12 cellular contexts compared by ENCODE assay signal in the genomic region with DNA sequence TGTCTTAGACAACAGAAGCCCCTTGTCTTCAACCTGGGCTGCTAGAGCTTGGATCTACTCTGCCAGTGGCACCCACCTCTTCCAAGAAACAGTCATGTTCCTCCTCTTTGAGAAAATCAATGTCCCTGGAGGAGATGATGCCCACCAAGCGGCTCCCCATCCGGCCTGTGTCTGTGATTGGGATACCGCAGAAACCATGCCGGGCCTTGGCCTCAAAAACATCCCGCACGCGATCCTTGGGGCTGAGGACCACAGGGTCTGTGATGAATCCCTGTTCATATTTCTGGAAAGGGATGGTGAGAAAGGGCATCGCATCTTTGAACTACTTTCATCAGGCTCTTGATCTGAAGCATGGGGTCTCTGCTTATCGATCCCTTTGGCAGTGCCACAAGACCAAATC. TPM values are rescaled to one million over a fixed set of nuclear protein-coding genes. Genes with fewer than 3 reads are reported as not detected.
A peak's percentile ranks its signal among the peaks of the same experiment; 100 is the strongest.
DNase-seq lines count a peak whose midpoint lies in the region; ATAC-seq and TF ChIP-seq lines count a peak whose summit lies in the region.
"Had no signal": no experiment of that assay in that cellular context is flagged by ENCODE, and none has a peak within 500 bp of the region (broad histone marks: within the 10 kb centered on the region; RNA-seq: fewer than 3 reads in every experiment).

No MANE protein-coding gene starts in this region.

- TF ChIP-seq CTCF in fibroblast of lung (conservative IDR thresholded peaks at IDR 0.05 in 1 of 2, IDR thresholded peaks at IDR 0.05 in 1 of 2; ENCODE audit: low read depth in 1 of 2, low read length in 2 of 2) (no peak), stomach (IDR thresholded peaks at IDR 0.05) (no peak)

- peaks cover 9 to 44% of the 10 kb centered on the region in 2 donors for H3K36me3 Mint-ChIP-seq in activated T-cell treated with anti-CD3 and anti-CD28 coated beads, Interleukin-2, amount 50 U/mL, for 72 hours (ENCODE audit: insufficient read depth in 2 of 2)

- 96 to 97% (median 96%) methylated on average over 9 of the region's 9 CpGs for WGBS in stomach, 5 donors

- ATAC-seq in activated T-cell treated with anti-CD3 and anti-CD28 coated beads, Interleukin-2, amount 50 U/mL, for 72 hours (replicated peaks in 1 of 2), result no peak
- ATAC-seq in GM19324 (IDR thresholded peaks at IDR 0.05; ENCODE audit: low FRiP score, unreplicated experiment), result no peak
- ATAC-seq: left ventricle myocardium superior had no signal

- H3K4me2 ChIP-seq in fibroblast of lung (ENCODE audit: extremely low read depth, insufficient read depth, low read length), result peak overlapping the region; percentile 71

- H3K27ac ChIP-seq in fibroblast of lung (ENCODE audit: insufficient read depth, low read length), result no peak overlapping the region
- H3K27ac ChIP-seq in stomach, result peak overlapping the region in 4 of 5 donors; percentile 90 to 98 (median 96)

- H3K9me3 Mint-ChIP-seq in activated T-cell treated with anti-CD3 and anti-CD28 coated beads, Interleukin-2, amount 50 U/mL, for 72 hours, result no peaks in the 10 kb centered on the region

- peak overlapping the region in 1 of 4 experiments; percentile 88 for H3K4me3 ChIP-seq in fibroblast of lung (replicated peaks in 1 of 4; ENCODE audit: control extremely low read depth in 1 of 4, insufficient read depth in 1 of 4, low read depth in 3 of 4, low read length in 4 of 4)
- H3K4me3 ChIP-seq in stomach, result no peak overlapping the region

- peaks cover 44% of the 10 kb centered on the region for H3K79me2 ChIP-seq in fibroblast of lung (ENCODE audit: control insufficient read depth, insufficient read depth, low read length)

- peak overlapping the region; percentile 95 to 96 for H3K4me3 Mint-ChIP-seq in activated T-cell treated with anti-CD3 and anti-CD28 coated beads, Interleukin-2, amount 50 U/mL, for 72 hours

- H3K36me3 ChIP-seq in fibroblast of lung (ENCODE audit: control insufficient read depth, insufficient read depth, low read length) (peaks cover 39% of the 10 kb centered on the region), stomach (peaks cover 53 to 77% (median 74%) of the 10 kb centered on the region in 4 donors)

- H3K4me1 ChIP-seq in fibroblast of lung (ENCODE audit: control insufficient read depth, extremely low read depth, insufficient read depth, low read length) (peaks cover 9% of the 10 kb centered on the region), stomach (peaks cover 21 to 69% (median 51%) of the 10 kb centered on the region in 4 donors)

- TF ChIP-seq POLR2A in Raji (IDR thresholded peaks at IDR 0.05; ENCODE audit: insufficient read depth, low read depth, low read length) (peak; percentile 58), stomach (IDR thresholded peaks at IDR 0.05) (no peak)

- H3K9ac ChIP-seq in fibroblast of lung (ENCODE audit: insufficient read depth, low read length), result no peak overlapping the region

- H3K27me3 Mint-ChIP-seq in activated T-cell treated with anti-CD3 and anti-CD28 coated beads, Interleukin-2, amount 50 U/mL, for 72 hours (ENCODE audit: low read depth), result no peaks in the 10 kb centered on the region

- intact Hi-C loops in stomach (cut with DNase I; ENCODE audit: low total_unique reads), result no loop called here

- no peaks in the 10 kb centered on the region for H4K20me1 ChIP-seq in fibroblast of lung (ENCODE audit: control insufficient read depth, extremely low read depth, insufficient read depth, low read length)

- no peak for TF ChIP-seq EP300 in stomach (IDR thresholded peaks at IDR 0.05)

- H2AFZ ChIP-seq in fibroblast of lung (ENCODE audit: low read length), result no peak overlapping the region

- H3K4me1 Mint-ChIP-seq in activated T-cell treated with anti-CD3 and anti-CD28 coated beads, Interleukin-2, amount 50 U/mL, for 72 hours (ENCODE audit: low read depth), result peaks cover 78% of the 10 kb centered on the region

- DNase-seq in activated T-cell treated with anti-CD3 and anti-CD28 coated beads, Interleukin-2, amount 50 U/mL, for 72 hours, result no peak
- no peak for DNase-seq in activated T-cell treated with anti-CD3 and anti-CD28 coated beads, Interleukin-2, amount 50 U/mL, for 1 hour
- DNase-seq in fibroblast of lung (ENCODE audit: low read depth in 2 of 2) (no peak), stomach (no peak), HCEC 1CT (no peak), OCI-M2 (lab: John Stamatoyannopoulos, UW; ENCODE audit: unreplicated experiment) (no peak)
- DNase-seq: AML-193; erythroblast; left ventricle myocardium superior; stimulated activated naive CD4-positive, alpha-beta T cell treated with Interleukin-2 at 50 U/mL for 16 hours had no signal

- H3K9me3 ChIP-seq in fibroblast of lung (ENCODE audit: control insufficient read depth, insufficient read depth, low read depth, low read length), result no peaks in the 10 kb centered on the region
- no peaks in the 10 kb centered on the region for H3K9me3 ChIP-seq in stomach

- no peaks in the 10 kb centered on the region for H3K27me3 ChIP-seq in fibroblast of lung (ENCODE audit: control insufficient read depth, insufficient read depth, low read length)
- no peaks in the 10 kb centered on the region for H3K27me3 ChIP-seq in stomach

- peak overlapping the region; percentile 95 for H3K27ac Mint-ChIP-seq in activated T-cell treated with anti-CD3 and anti-CD28 coated beads, Interleukin-2, amount 50 U/mL, for 72 hours

RNA-seq across cellular contexts. Expression of gene IMPDH2, which starts 1.6 kb away (rescaled TPM):
- 100 to 1,000 TPM; 490 to 562 TPM for total RNA-seq in activated T-cell treated with anti-CD3 and anti-CD28 coated beads, Interleukin-2, amount 50 U/mL, for 72 hours
- 448 and 560 TPM in 2 replicates for total RNA-seq in fibroblast of lung
- polyA plus RNA-seq in fibroblast of lung, result 187 and 203 TPM in 2 replicates
- polyA plus RNA-seq in fibroblast of lung (2012), result 209 and 210 TPM in 2 replicates
- polyA minus RNA-seq in fibroblast of lung (ENCODE audit: low replicate concordance), result 274 and 472 TPM in 2 replicates
- total RNA-seq in stomach, result 100 to 1,000 TPM in 3 of 5 donors, 10 to 100 TPM in 2; 50.4 to 159 (median 107) TPM
- 100 to 1,000 TPM in 2 of 3 donors, 10 to 100 TPM in 1; 90.9 to 156 (median 107) TPM for polyA plus RNA-seq in stomach

RNA-seq across cellular contexts. Expression of gene NDUFAF3, which starts 5.7 kb away (rescaled TPM):
- 10 to 100 TPM; 31.9 to 35.1 TPM for total RNA-seq in activated T-cell treated with anti-CD3 and anti-CD28 coated beads, Interleukin-2, amount 50 U/mL, for 72 hours
- total RNA-seq in fibroblast of lung (71.1 and 113 TPM in 2 replicates), stomach (10 to 100 TPM; 41.3 to 74.8 (median 44.9) TPM)
- polyA plus RNA-seq in fibroblast of lung (57.3 and 69.1 TPM in 2 replicates), stomach (100 to 1,000 TPM in 1 of 3 donors, 10 to 100 TPM in 2; 93.3 to 105 (median 94.2) TPM)
- 133 and 187 TPM in 2 replicates for polyA plus RNA-seq in fibroblast of lung (2012)
- 119 and 128 TPM in 2 replicates for polyA minus RNA-seq in fibroblast of lung (ENCODE audit: low replicate concordance)

RNA-seq across cellular contexts. Expression of gene DALRD3, which starts 9.3 kb away (rescaled TPM):
- 10 to 100 TPM; 24.8 to 29.8 TPM for total RNA-seq in activated T-cell treated with anti-CD3 and anti-CD28 coated beads, Interleukin-2, amount 50 U/mL, for 72 hours
- 53.4 and 70.2 TPM in 2 replicates for total RNA-seq in fibroblast of lung
- 40.2 and 50.8 TPM in 2 replicates for polyA plus RNA-seq in fibroblast of lung
- 36.3 and 39.3 TPM in 2 replicates for polyA plus RNA-seq in fibroblast of lung (2012)
- polyA minus RNA-seq in fibroblast of lung (ENCODE audit: low replicate concordance), result 162 and 242 TPM in 2 replicates
- total RNA-seq in stomach, result 10 to 100 TPM in 4 of 5 donors, 1 to 10 TPM in 1; 2.3 to 74.1 (median 47.1) TPM
- 10 to 100 TPM; 34.9 to 41.4 (median 35.0) TPM for polyA plus RNA-seq in stomach

RNA-seq across cellular contexts. Expression of gene WDR6, which starts 20.4 kb away (rescaled TPM):
- total RNA-seq in activated T-cell treated with anti-CD3 and anti-CD28 coated beads, Interleukin-2, amount 50 U/mL, for 72 hours, result 100 to 1,000 TPM; 145 to 159 TPM
- total RNA-seq in fibroblast of lung (59.6 and 77.9 TPM in 2 replicates), stomach (100 to 1,000 TPM in 4 of 5 donors, 10 to 100 TPM in 1; 51.6 to 184 (median 151) TPM)
- polyA plus RNA-seq in fibroblast of lung (58.7 and 68.2 TPM in 2 replicates), stomach (100 to 1,000 TPM in 1 of 3 donors, 10 to 100 TPM in 2; 59.4 to 133 (median 65.3) TPM)
- 64.4 and 80.1 TPM in 2 replicates for polyA plus RNA-seq in fibroblast of lung (2012)
- 232 and 383 TPM in 2 replicates for polyA minus RNA-seq in fibroblast of lung (ENCODE audit: low replicate concordance)

RNA-seq across cellular contexts. Expression of gene P4HTM, which starts 37.6 kb away (rescaled TPM):
- total RNA-seq in activated T-cell treated with anti-CD3 and anti-CD28 coated beads, Interleukin-2, amount 50 U/mL, for 72 hours, result 10 to 100 TPM; 42.0 to 45.7 TPM
- 33.4 and 46.7 TPM in 2 replicates for total RNA-seq in fibroblast of lung
- polyA plus RNA-seq in fibroblast of lung, result 16.0 and 16.2 TPM in 2 replicates
- polyA plus RNA-seq in fibroblast of lung (2012), result 14.4 and 16.1 TPM in 2 replicates
- 17.9 and 30.7 TPM in 2 replicates for polyA minus RNA-seq in fibroblast of lung (ENCODE audit: low replicate concordance)
- total RNA-seq in stomach, result 100 to 1,000 TPM in 3 of 5 donors, 10 to 100 TPM in 2; 34.0 to 383 (median 158) TPM
- 10 to 100 TPM; 19.1 to 49.2 (median 21.2) TPM for polyA plus RNA-seq in stomach
